Comparison of ENCODE assay signal across 8 cellular contexts in the genomic region with DNA sequence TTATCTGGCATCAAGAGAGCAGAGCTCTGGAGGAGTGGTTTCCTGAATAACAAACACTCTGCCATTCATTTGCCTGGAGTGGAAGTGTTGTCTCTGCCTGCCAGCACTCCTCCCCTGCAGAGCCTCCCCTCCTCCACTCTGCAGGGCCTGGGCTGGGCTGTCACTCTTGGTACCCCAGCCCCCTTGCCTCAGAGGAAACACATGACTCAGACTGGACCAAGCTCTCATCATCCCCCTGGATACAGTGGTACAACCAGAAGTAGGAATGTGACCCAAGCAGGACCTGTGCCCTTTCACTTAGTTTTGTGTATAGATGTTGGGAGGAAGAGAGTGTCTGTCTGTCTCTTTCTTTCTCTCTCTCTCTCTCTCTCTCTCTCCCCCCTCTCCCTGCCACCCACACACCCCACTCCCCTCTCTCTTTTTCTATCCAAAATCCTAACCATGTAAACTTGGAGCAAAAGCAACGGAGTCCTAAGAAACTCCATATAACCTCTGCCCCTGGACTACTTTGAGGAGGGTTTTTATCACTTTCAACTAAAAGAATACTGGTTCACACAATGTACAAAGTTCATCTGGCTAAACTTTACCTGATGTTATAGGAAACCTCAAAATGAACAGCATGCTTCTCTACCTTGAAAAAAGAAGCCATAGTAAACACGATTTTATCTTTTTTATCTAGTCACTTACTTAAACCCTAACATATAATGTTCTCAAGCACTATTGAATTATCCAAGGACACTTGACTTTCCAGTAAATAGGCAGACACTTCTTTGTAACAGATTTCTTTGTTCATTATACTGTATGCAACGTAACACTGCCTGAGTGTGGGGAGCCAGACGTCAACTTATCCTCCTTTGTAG. TPM values are rescaled to one million over a fixed set of nuclear protein-coding genes. Genes with fewer than 3 reads are reported as not detected.
A peak's percentile ranks its signal among the peaks of the same experiment; 100 is the strongest.
DNase-seq lines count a peak whose midpoint lies in the region; ATAC-seq and TF ChIP-seq lines count a peak whose summit lies in the region.

No MANE protein-coding gene starts in this region.

- H3K9me3 ChIP-seq in HAP-1 (no peaks in the 10 kb centered on the region), PC-3 (ENCODE audit: low read length) (no peaks in the 10 kb centered on the region)

- peak; percentile 11 to 22 for DNase-seq in HAP-1 (ENCODE audit: low spot score in 2 of 2)
- DNase-seq in PC-3, result peak; percentile 58
- DNase-seq in fibroblast of pulmonary artery (ENCODE audit: low read depth), result peak; percentile 92
- peak; percentile 56 for DNase-seq in neural crest cell (ENCODE audit: low read depth, low spot score)
- no peak for DNase-seq in LoVo (ENCODE audit: low spot score)
- no peak for DNase-seq in stimulated activated CD4-positive, alpha-beta T cell treated with anti-CD3 and anti-CD28 coated beads, Interleukin-4, amount 100 ng/mL, for 4 hours

- peak overlapping the region; percentile 71 for H3K27ac Mint-ChIP-seq in neural crest cell (ENCODE audit: unreplicated experiment)

- peak overlapping the region; percentile 39 for H3K4me2 ChIP-seq in PC-3 (ENCODE audit: low read length)

- ATAC-seq in PC-3 (peak; percentile 33), HG03139 (IDR thresholded peaks at IDR 0.05; ENCODE audit: unreplicated experiment) (no peak), GM21526 (IDR thresholded peaks at IDR 0.05; ENCODE audit: low FRiP score, unreplicated experiment) (no peak)

- no TSS peak for BruUV-seq in PC-3 (replicated peaks; lab: Mats Ljungman, UMichigan)

- no peak overlapping the region for H2AFZ ChIP-seq in PC-3 (ENCODE audit: low read length)

- 0 out of 2 replicates have a peak, but pooled peaks cover 8% of the 10 kb centered on the region for H4K20me1 ChIP-seq in PC-3 (ENCODE audit: low read length)

- H3K27me3 Mint-ChIP-seq in neural crest cell (ENCODE audit: low read depth), result no peaks in the 10 kb centered on the region

- no peaks in the 10 kb centered on the region for H3K9me2 ChIP-seq in PC-3 (replicated peaks; ENCODE audit: low read length)

- H3K4me3 ChIP-seq in HAP-1 (no peak overlapping the region), PC-3 (ENCODE audit: low read length) (no peak overlapping the region), fibroblast of pulmonary artery (replicated peaks; ENCODE audit: low read depth, low read length) (no peak overlapping the region)

- intact Hi-C loops in PC-3 (cut with micrococcal nuclease), result no loop called here

- peaks cover 55% of the 10 kb centered on the region for H3K79me2 ChIP-seq in PC-3 (ENCODE audit: low read length)

- peaks cover 8% of the 10 kb centered on the region for H3K4me1 ChIP-seq in HAP-1
- peaks cover 32% of the 10 kb centered on the region for H3K4me1 ChIP-seq in PC-3 (ENCODE audit: insufficient read depth, low read length)

- CTCF ChIA-PET in PC-3 (lab: Charles Lee), result no interaction called here

- H3K36me3 Mint-ChIP-seq in neural crest cell (ENCODE audit: low read depth), result no peaks in the 10 kb centered on the region

- POLR2A ChIA-PET in PC-3 (lab: Charles Lee; ENCODE audit: unreplicated experiment), result no interaction called here

- TF ChIP-seq CTCF in PC-3 (conservative IDR thresholded peaks at IDR 0.05; ENCODE audit: low read depth, low read length) (no peak), fibroblast of pulmonary artery (IDR thresholded peaks at IDR 0.05; ENCODE audit: low read length, missing control alignments) (no peak), neural crest cell (conservative IDR thresholded peaks at IDR 0.05) (no peak)

- no peaks in the 10 kb centered on the region for H3K9me3 Mint-ChIP-seq in neural crest cell

- in situ Hi-C loops in HAP-1 (cut with MboI; ENCODE audit: low sequenced_read_pairs), result no loop called here

- peaks cover 42% of the 10 kb centered on the region for H3K4me1 Mint-ChIP-seq in neural crest cell

- peak overlapping the region; percentile 67 for H3K4me3 Mint-ChIP-seq in neural crest cell

- no peaks in the 10 kb centered on the region for H3F3A ChIP-seq in PC-3 (ENCODE audit: low read length, unreplicated experiment)

- H3K27ac ChIP-seq in PC-3 (ENCODE audit: low read length), result no peak overlapping the region

- H3K36me3 ChIP-seq in HAP-1 (replicated peaks) (no peaks in the 10 kb centered on the region), PC-3 (ENCODE audit: low read depth, low read length) (no peaks in the 10 kb centered on the region)

- no peak overlapping the region for H3K9ac ChIP-seq in PC-3 (ENCODE audit: low read length)

- H3K27me3 ChIP-seq in HAP-1 (ENCODE audit: low read depth), result peaks cover 3% of the 10 kb centered on the region; the same call in 1 of the 2 replicates
- no peaks in the 10 kb centered on the region for H3K27me3 ChIP-seq in PC-3 (ENCODE audit: low read length)

RNA-seq across cellular contexts. Expression of gene DOCK4, which starts 43.8 kb away (rescaled TPM):
- total RNA-seq in PC-3 (2014; rRNA removed), result 21.8 and 25.4 TPM in 2 replicates
- 14.1 and 15.3 TPM in 2 replicates for total RNA-seq in neural crest cell

RNA-seq across cellular contexts. Expression of gene ZNF277, which starts 44.1 kb away (rescaled TPM):
- 8.7 and 14.0 TPM in 2 replicates for total RNA-seq in PC-3 (2014; rRNA removed)
- total RNA-seq in neural crest cell, result 20.2 and 20.9 TPM in 2 replicates

Comparison
In these comparisons a context has a peak if more than half of its experiments do, and no peak if none do; other contexts are left out.
1. DNase-seq: peak in HAP-1 (2 of 2), PC-3 (single experiment), fibroblast of pulmonary artery (single experiment) and neural crest cell (single experiment); none in LoVo (single experiment) and stimulated activated CD4-positive, alpha-beta T cell treated with anti-CD3 and anti-CD28 coated beads, Interleukin-4, amount 100 ng/mL, for 4 hours (0 of 2).